ENCODE assay signal across 10 cellular contexts in genomic region chr15:52566889-52567288, GRCh38. TPM values are rescaled to one million over a fixed set of nuclear protein-coding genes. Genes with fewer than 3 reads are reported as not detected.
DNase-seq lines count a peak whose midpoint lies in the region; ATAC-seq, FAIRE-seq and TF ChIP-seq lines count a peak whose summit lies in the region.
"Had no signal": no experiment of that assay in that cellular context is flagged by ENCODE, and none has a peak within 500 bp of the region (broad histone marks: within the 10 kb centered on the region; RNA-seq: fewer than 3 reads in every experiment).

No MANE protein-coding gene starts in this region.

- FAIRE-seq in pancreas (lab: Jason Lieb, UNC) = no peak
- FAIRE-seq: islet of Langerhans had no signal

- H3K9me3 ChIP-seq in pancreas (no peaks in the 10 kb centered on the region), gastroesophageal sphincter (no peaks in the 10 kb centered on the region)

- TF ChIP-seq EP300 in gastroesophageal sphincter (IDR thresholded peaks at IDR 0.05) = no peak

- WGBS in pancreas, 2 donors = 15 to 29% methylated on average over 4 of the region's 4 CpGs
- 62% methylated on average over 3 to 4 of the region's 4 CpGs for WGBS in gastroesophageal sphincter (ENCODE audit: low coverage in 1 of 2), 2 donors

- H3K4me1 ChIP-seq in pancreas (peaks cover 14 to 27% (median 24%) of the 10 kb centered on the region in 3 donors), gastroesophageal sphincter (peaks cover 0 to 60% (median 8%) of the 10 kb centered on the region in 3 donors)

- ATAC-seq in pancreas (no peak), HG02870 (IDR thresholded peaks at IDR 0.05; ENCODE audit: unreplicated experiment) (no peak), HG03457 (IDR thresholded peaks at IDR 0.05; ENCODE audit: unreplicated experiment) (no peak), gastroesophageal sphincter (no peak)

- TF ChIP-seq CTCF in epithelial cell of esophagus (IDR thresholded peaks at IDR 0.05; ENCODE audit: insufficient read depth, low read depth, low read length, missing control alignments) (no peak), pancreas (IDR thresholded peaks at IDR 0.05) (no peak), gastroesophageal sphincter (IDR thresholded peaks at IDR 0.05) (no peak)

- H3K4me3 ChIP-seq in GM08714 (ENCODE audit: low read length) = peak overlapping the region; percentile 90; the same call in 1 of the 2 replicates
- peak overlapping the region; percentile 84 for H3K4me3 ChIP-seq in epithelial cell of esophagus (ENCODE audit: low read length)
- peak overlapping the region in 3 of 4 donors; percentile 67 to 83 (median 74) for H3K4me3 ChIP-seq in pancreas
- H3K4me3 ChIP-seq in gastroesophageal sphincter = peak overlapping the region in 1 of 2 donors; percentile 67

- no peak for TF ChIP-seq POLR2A in gastroesophageal sphincter (IDR thresholded peaks at IDR 0.05)

- H3K27me3 ChIP-seq in pancreas = no peaks in the 10 kb centered on the region
- H3K27me3 ChIP-seq in gastroesophageal sphincter = no peaks in the 10 kb centered on the region

- intact Hi-C loops in pancreas (cut with DNase I) = no loop called here

- H3K27ac ChIP-seq in pancreas = peak overlapping the region in 1 of 4 donors; percentile 98
- peak overlapping the region in 2 of 4 donors; percentile 90 for H3K27ac ChIP-seq in gastroesophageal sphincter

- H3K36me3 ChIP-seq in pancreas (no peaks in the 10 kb centered on the region), gastroesophageal sphincter (no peaks in the 10 kb centered on the region)

- peak; percentile 33 for DNase-seq in OCI-M1 (lab: John Stamatoyannopoulos, UW)
- DNase-seq in epithelial cell of esophagus (ENCODE audit: low read depth) = no peak
- no peak for DNase-seq in pancreas
- DNase-seq in HT-29 (ENCODE audit: low spot score) = no peak
- DNase-seq: activated CD8-positive, alpha-beta memory T cell treated with anti-CD3 and anti-CD28 coated beads for 24 hours had no signal

RNA-seq across cellular contexts. Expression of gene ARPP19, which starts 1.9 kb away (rescaled TPM):
- 10 to 100 TPM; 34.5 to 73.3 (median 46.2) TPM for total RNA-seq in pancreas
- 10 to 100 TPM; 11.4 to 30.0 TPM for polyA plus RNA-seq in pancreas
- 56.3 and 57.3 TPM in 2 replicates for total RNA-seq in HT-29 (2014; rRNA removed; shearing (Covaris generic))
- total RNA-seq in gastroesophageal sphincter = 100 to 1,000 TPM; 172 to 226 (median 193) TPM

RNA-seq across cellular contexts. Expression of gene MYO5A, which starts 38.2 kb away (rescaled TPM):
- total RNA-seq in pancreas (10 to 100 TPM in 3 of 6 donors, 1 to 10 TPM in 3; 7.2 to 11.9 (median 9.8) TPM), gastroesophageal sphincter (10 to 100 TPM; 24.3 to 41.9 (median 31.2) TPM)
- 1 to 10 TPM; 2.4 to 3.1 TPM for polyA plus RNA-seq in pancreas
- total RNA-seq in HT-29 (2014; rRNA removed; shearing (Covaris generic)) = 0.76 and 0.91 TPM in 2 replicates
